8 cellular contexts compared by ENCODE assay signal in genomic region chr12:59808317-59808910, GRCh38.
DNase-seq lines count a peak whose midpoint lies in the region; ATAC-seq and TF ChIP-seq lines count a peak whose summit lies in the region.

No MANE protein-coding gene starts in this region.

- DNase-seq in DMS53 treated with DMSO at 0.1 percent for 48 hours (lab: John Stamatoyannopoulos, UW; ENCODE audit: unreplicated experiment) (peak; percentile 40), GM19238 (ENCODE audit: insufficient read length, low spot score) (peak; percentile 8), NOMO-1 treated with dmso at 0.1 percent for 144 hours (lab: John Stamatoyannopoulos, UW; ENCODE audit: unreplicated experiment) (peak; percentile 14), chondrocyte (ENCODE audit: low spot score) (no peak), lower lobe of right lung (no peak), nucleus accumbens (lab: John Stamatoyannopoulos, UW) (no peak)
- DNase-seq in activated naive CD4-positive, alpha-beta T cell treated with anti-CD3 and anti-CD28 coated beads, Interleukin-2, amount 10 ng/mL, durations not matched to agents 7 days and 5 days, result no peak

- intact Hi-C loops in lower lobe of right lung (cut with DNase I), result no loop called here

- H3K9me3 ChIP-seq in lower lobe of right lung, result no peaks in the 10 kb centered on the region

- no peaks in the 10 kb centered on the region for H3K36me3 Mint-ChIP-seq in chondrocyte (ENCODE audit: low read depth)
- no peaks in the 10 kb centered on the region for H3K36me3 Mint-ChIP-seq in activated naive CD4-positive, alpha-beta T cell treated with anti-CD3 and anti-CD28 coated beads, Interleukin-2, amount 10 ng/mL, durations not matched to agents 7 days and 5 days

- no peak overlapping the region for H3K27ac ChIP-seq in lower lobe of right lung

- TF ChIP-seq CTCF in chondrocyte (IDR thresholded peaks at IDR 0.05) (peak; percentile 93), lower lobe of right lung (IDR thresholded peaks at IDR 0.05) (peak; percentile 63)

- no peak overlapping the region for H3K27ac Mint-ChIP-seq in chondrocyte (ENCODE audit: unreplicated experiment)
- no peak overlapping the region for H3K27ac Mint-ChIP-seq in activated naive CD4-positive, alpha-beta T cell treated with anti-CD3 and anti-CD28 coated beads, Interleukin-2, amount 10 ng/mL, durations not matched to agents 7 days and 5 days

- H3K36me3 ChIP-seq in lower lobe of right lung, result no peaks in the 10 kb centered on the region

- H3K4me3 ChIP-seq in lower lobe of right lung, result no peak overlapping the region

- ATAC-seq in HG03135 (IDR thresholded peaks at IDR 0.05; ENCODE audit: unreplicated experiment), result peak; percentile 95
- ATAC-seq in lower lobe of right lung, result peak; percentile 68 to 74

- no peaks in the 10 kb centered on the region for H3K27me3 ChIP-seq in lower lobe of right lung (ENCODE audit: low read depth)

- no peaks in the 10 kb centered on the region for H3K4me1 ChIP-seq in lower lobe of right lung

- H3K9me3 Mint-ChIP-seq in chondrocyte (ENCODE audit: low read depth), result no peaks in the 10 kb centered on the region
- no peaks in the 10 kb centered on the region for H3K9me3 Mint-ChIP-seq in activated naive CD4-positive, alpha-beta T cell treated with anti-CD3 and anti-CD28 coated beads, Interleukin-2, amount 10 ng/mL, durations not matched to agents 7 days and 5 days

- no peaks in the 10 kb centered on the region for H3K27me3 Mint-ChIP-seq in chondrocyte (ENCODE audit: low read depth)
- H3K27me3 Mint-ChIP-seq in activated naive CD4-positive, alpha-beta T cell treated with anti-CD3 and anti-CD28 coated beads, Interleukin-2, amount 10 ng/mL, durations not matched to agents 7 days and 5 days, result no peaks in the 10 kb centered on the region

- no peaks in the 10 kb centered on the region for H3K4me1 Mint-ChIP-seq in chondrocyte (ENCODE audit: low read depth)
- no peaks in the 10 kb centered on the region for H3K4me1 Mint-ChIP-seq in activated naive CD4-positive, alpha-beta T cell treated with anti-CD3 and anti-CD28 coated beads, Interleukin-2, amount 10 ng/mL, durations not matched to agents 7 days and 5 days

- H3K4me3 Mint-ChIP-seq in chondrocyte (ENCODE audit: unreplicated experiment), result no peak overlapping the region
- no peak overlapping the region for H3K4me3 Mint-ChIP-seq in activated naive CD4-positive, alpha-beta T cell treated with anti-CD3 and anti-CD28 coated beads, Interleukin-2, amount 10 ng/mL, durations not matched to agents 7 days and 5 days

- CTCF ChIA-PET in activated naive CD4-positive, alpha-beta T cell treated with anti-CD3 and anti-CD28 coated beads, Interleukin-2, amount 10 ng/mL, durations not matched to agents 7 days and 5 days (lab: Charles Lee), result interaction anchor here (0.7 to 3.9 kb wide), 9 partner anchors 12 to 408 kb away, joined by 3 to 17 read pairs (median 4); no protein-coding TSS in a partner anchor

Comparison
In these comparisons a context has a peak if more than half of its experiments do, and no peak if none do; other contexts are left out.
1. DNase-seq: peak in DMS53 treated with DMSO at 0.1 percent for 48 hours (single experiment), GM19238 (single experiment) and NOMO-1 treated with dmso at 0.1 percent for 144 hours (single experiment); none in chondrocyte (single experiment), lower lobe of right lung (single experiment), nucleus accumbens (0 of 56) and activated naive CD4-positive, alpha-beta T cell treated with anti-CD3 and anti-CD28 coated beads, Interleukin-2, amount 10 ng/mL, durations not matched to agents 7 days and 5 days (single experiment).